8 cellular contexts compared by ENCODE assay signal in the genomic region with DNA sequence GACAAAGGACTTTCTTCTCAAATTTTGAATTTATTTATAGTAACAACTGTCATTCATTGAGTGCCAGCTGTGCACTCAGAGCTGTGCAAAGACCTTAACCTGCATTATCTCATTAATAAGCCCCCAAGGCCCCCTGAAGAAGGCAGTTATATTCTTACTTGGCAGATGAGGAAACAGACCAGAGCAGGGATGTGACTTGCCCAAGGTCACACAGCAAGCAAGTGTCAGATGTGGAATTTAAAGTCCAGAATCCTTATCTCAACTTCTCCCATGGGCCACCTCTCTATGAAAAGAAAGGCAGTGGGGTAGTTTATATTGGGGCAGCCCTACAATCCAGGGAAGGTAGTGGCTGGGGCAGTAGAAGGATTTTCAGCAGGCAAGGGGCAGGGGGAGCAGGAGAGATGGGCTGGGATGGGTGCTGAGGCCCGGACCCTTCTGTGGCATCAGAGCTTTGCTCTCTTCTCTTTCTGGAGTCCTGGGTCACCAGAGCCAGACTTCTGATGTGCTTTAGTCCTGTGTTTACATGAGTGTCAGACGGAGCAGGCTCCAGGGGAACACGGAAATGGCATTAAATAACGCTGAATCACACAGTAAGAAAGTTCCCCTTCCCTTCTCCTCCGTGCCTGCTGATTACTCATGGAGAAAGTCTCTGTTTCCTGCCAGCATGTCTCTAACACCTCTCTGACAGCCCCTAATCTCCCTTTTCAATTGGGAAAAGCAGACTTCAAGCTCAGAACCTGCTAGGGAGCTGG. TPM values are rescaled to one million over a fixed set of nuclear protein-coding genes. Genes with fewer than 3 reads are reported as not detected.
DNase-seq lines count a peak whose midpoint lies in the region; ATAC-seq and TF ChIP-seq lines count a peak whose summit lies in the region.

No MANE protein-coding gene starts in this region.

- peaks cover 7% of the 10 kb centered on the region for H3K27me3 Mint-ChIP-seq in activated naive CD4-positive, alpha-beta T cell treated with anti-CD3 and anti-CD28 coated beads for 36 hours (ENCODE audit: low read depth)

- TF ChIP-seq CTCF in RWPE1 (conservative IDR thresholded peaks at IDR 0.05; ENCODE audit: low read depth) (no peak), fibroblast of mammary gland (conservative IDR thresholded peaks at IDR 0.05; ENCODE audit: control insufficient read depth, insufficient read depth, low read depth, low read length) (no peak), prostate gland (IDR thresholded peaks at IDR 0.05) (no peak)

- no peak overlapping the region for H3K4me3 Mint-ChIP-seq in activated naive CD4-positive, alpha-beta T cell treated with anti-CD3 and anti-CD28 coated beads for 36 hours

- ATAC-seq in HG02885 (IDR thresholded peaks at IDR 0.05; ENCODE audit: poor library complexity, unreplicated experiment), result no peak

- no peaks in the 10 kb centered on the region for H3K27me3 ChIP-seq in prostate gland (replicated peaks; ENCODE audit: insufficient read depth)

- WGBS in prostate gland, result 1% methylated on average over 5 of the region's 5 CpGs

- H3K4me1 ChIP-seq in prostate gland (replicated peaks), result peaks cover 10% of the 10 kb centered on the region

- no peaks in the 10 kb centered on the region for H3K9me3 ChIP-seq in prostate gland

- intact Hi-C loops in activated naive CD4-positive, alpha-beta T cell treated with anti-CD3 and anti-CD28 coated beads for 36 hours (cut with micrococcal nuclease), result no loop called here
- intact Hi-C loops in prostate gland (cut with DNase I), result no loop called here

- CTCF ChIA-PET in activated naive CD4-positive, alpha-beta T cell treated with anti-CD3 and anti-CD28 coated beads for 36 hours (lab: Charles Lee), result no interaction called here
- CTCF ChIA-PET in RWPE1 (lab: Yijun Ruan, JAX), result interaction anchor here (0.6 to 2.0 kb wide), 2 partner anchors 46 to 545 kb away, joined by 3 to 6 read pairs; no protein-coding TSS in a partner anchor

- DNase-seq in activated naive CD4-positive, alpha-beta T cell treated with anti-CD3 and anti-CD28 coated beads for 36 hours, result peak; percentile 50
- no peak for DNase-seq in activated naive CD4-positive, alpha-beta T cell treated with Interleukin-2 at 50 U/mL for 16 hours
- peak; percentile 73 for DNase-seq in RWPE1 (ENCODE audit: low spot score)
- peak; percentile 93 for DNase-seq in fibroblast of mammary gland (ENCODE audit: low read depth)
- peak; percentile 66 for DNase-seq in prostate gland (ENCODE audit: low spot score)
- DNase-seq in NCI-H187 (lab: John Stamatoyannopoulos, UW), result no peak
- no peak for DNase-seq in ecto neural progenitor cell (ENCODE audit: low spot score)

- POLR2A ChIA-PET in RWPE1 (lab: Yijun Ruan, JAX; ENCODE audit: low non-redundant PET), result no interaction called here

- H3K4me1 Mint-ChIP-seq in activated naive CD4-positive, alpha-beta T cell treated with anti-CD3 and anti-CD28 coated beads for 36 hours (ENCODE audit: low read depth), result peaks cover 9% of the 10 kb centered on the region

- H3K36me3 Mint-ChIP-seq in activated naive CD4-positive, alpha-beta T cell treated with anti-CD3 and anti-CD28 coated beads for 36 hours (ENCODE audit: low read depth), result no peaks in the 10 kb centered on the region

- H3K27ac Mint-ChIP-seq in activated naive CD4-positive, alpha-beta T cell treated with anti-CD3 and anti-CD28 coated beads for 36 hours, result peak overlapping the region; percentile 21

- no peaks in the 10 kb centered on the region for H3K9me3 Mint-ChIP-seq in activated naive CD4-positive, alpha-beta T cell treated with anti-CD3 and anti-CD28 coated beads for 36 hours

- no peak for TF ChIP-seq POLR2A in prostate gland (IDR thresholded peaks at IDR 0.05)

- H3K27ac ChIP-seq in RWPE1 (peak overlapping the region; percentile 91), prostate gland (peak overlapping the region; percentile 12 to 53)

- H3K4me3 ChIP-seq in fibroblast of mammary gland (ENCODE audit: control insufficient read depth, low read depth, low read length), result no peak overlapping the region
- no peak overlapping the region for H3K4me3 ChIP-seq in prostate gland

- H3K36me3 ChIP-seq in prostate gland, result no peaks in the 10 kb centered on the region

RNA-seq across cellular contexts. Expression of a gene that starts 39.5 kb away (rescaled TPM):
- total RNA-seq in activated naive CD4-positive, alpha-beta T cell treated with anti-CD3 and anti-CD28 coated beads for 36 hours, result not detected
- 1 to 10 TPM; 6.4 to 7.4 TPM for total RNA-seq in prostate gland

Comparison
In these comparisons a context has a peak if more than half of its experiments do, and no peak if none do; other contexts are left out.
1. DNase-seq: peak in activated naive CD4-positive, alpha-beta T cell treated with anti-CD3 and anti-CD28 coated beads for 36 hours (single experiment), RWPE1 (single experiment), fibroblast of mammary gland (single experiment) and prostate gland (single experiment); none in activated naive CD4-positive, alpha-beta T cell treated with Interleukin-2 at 50 U/mL for 16 hours (single experiment), NCI-H187 (0 of 2) and ecto neural progenitor cell (single experiment).
2. RNA of a gene that starts 39.5 kb away (total RNA-seq): 6.4 to 7.4 TPM in prostate gland; not detected in activated naive CD4-positive, alpha-beta T cell treated with anti-CD3 and anti-CD28 coated beads for 36 hours; every median in the first group is over 4 times any median in the second.